ENCODE assay signal across 4 cellular contexts in genomic region chr17:8868092-8868491, GRCh38.
TF ChIP-seq lines count a peak whose summit lies in the region.

No MANE protein-coding gene starts in this region.

TF ChIP-seq in HEK293, 187 proteins besides CTCF, POLR2A, EP300 and RAD21:
- TF ChIP-seq ZNF140 (tag by site-specific recombination; IDR thresholded peaks at IDR 0.05) = no peak
- no peak for TF ChIP-seq ZSCAN23 (tag by site-specific recombination; IDR thresholded peaks at IDR 0.05)
- no peak for TF ChIP-seq ZNF302 (tag by site-specific recombination; IDR thresholded peaks at IDR 0.05; ENCODE audit: low read depth)
- TF ChIP-seq YY2 (tag by site-specific recombination; IDR thresholded peaks at IDR 0.05) = no peak
- TF ChIP-seq ZNF16 (tag by site-specific recombination; IDR thresholded peaks at IDR 0.05; ENCODE audit: low read depth) = peak; percentile 50; the same call in 1 of the 2 replicates
- TF ChIP-seq ZNF239 (tag by site-specific recombination; IDR thresholded peaks at IDR 0.05) = no peak
- TF ChIP-seq, protein P1, sequence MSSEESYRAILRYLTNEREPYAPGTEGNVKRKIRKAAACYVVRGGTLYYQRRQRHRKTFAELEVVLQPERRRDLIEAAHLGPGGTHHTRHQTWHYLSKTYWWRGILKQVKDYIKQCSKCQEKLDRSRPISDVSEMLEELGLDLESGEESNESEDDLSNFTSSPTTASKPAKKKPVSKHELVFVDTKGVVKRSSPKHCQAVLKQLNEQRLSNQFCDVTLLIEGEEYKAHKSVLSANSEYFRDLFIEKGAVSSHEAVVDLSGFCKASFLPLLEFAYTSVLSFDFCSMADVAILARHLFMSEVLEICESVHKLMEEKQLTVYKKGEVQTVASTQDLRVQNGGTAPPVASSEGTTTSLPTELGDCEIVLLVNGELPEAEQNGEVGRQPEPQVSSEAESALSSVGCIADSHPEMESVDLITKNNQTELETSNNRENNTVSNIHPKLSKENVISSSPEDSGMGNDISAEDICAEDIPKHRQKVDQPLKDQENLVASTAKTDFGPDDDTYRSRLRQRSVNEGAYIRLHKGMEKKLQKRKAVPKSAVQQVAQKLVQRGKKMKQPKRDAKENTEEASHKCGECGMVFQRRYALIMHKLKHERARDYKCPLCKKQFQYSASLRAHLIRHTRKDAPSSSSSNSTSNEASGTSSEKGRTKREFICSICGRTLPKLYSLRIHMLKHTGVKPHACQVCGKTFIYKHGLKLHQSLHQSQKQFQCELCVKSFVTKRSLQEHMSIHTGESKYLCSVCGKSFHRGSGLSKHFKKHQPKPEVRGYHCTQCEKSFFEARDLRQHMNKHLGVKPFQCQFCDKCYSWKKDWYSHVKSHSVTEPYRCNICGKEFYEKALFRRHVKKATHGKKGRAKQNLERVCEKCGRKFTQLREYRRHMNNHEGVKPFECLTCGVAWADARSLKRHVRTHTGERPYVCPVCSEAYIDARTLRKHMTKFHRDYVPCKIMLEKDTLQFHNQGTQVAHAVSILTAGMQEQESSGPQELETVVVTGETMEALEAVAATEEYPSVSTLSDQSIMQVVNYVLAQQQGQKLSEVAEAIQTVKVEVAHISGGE (tag by site-specific recombination; conservative IDR thresholded peaks at IDR 0.05; ENCODE audit: low read depth) = no peak

TF ChIP-seq in GM12878, 131 proteins besides CTCF, POLR2A, EP300 and RAD21 (continues in another document):
- TF ChIP-seq HDGF (IDR thresholded peaks at IDR 0.05) = no peak
- no peak for TF ChIP-seq CHD2 (IDR thresholded peaks at IDR 0.05; ENCODE audit: borderline replicate concordance, low read depth, low read length)
- no peak for TF ChIP-seq TCF12 (IDR thresholded peaks at IDR 0.05; ENCODE audit: low read depth, low read length)
- TF ChIP-seq E2F8 (IDR thresholded peaks at IDR 0.05; ENCODE audit: low read depth, partially characterized antibody) = no peak
- no peak for TF ChIP-seq MEF2A (IDR thresholded peaks at IDR 0.05; ENCODE audit: insufficient read depth, low read depth, low read length)
- TF ChIP-seq JUND (IDR thresholded peaks at IDR 0.05; ENCODE audit: low read depth, low read length) = no peak
- TF ChIP-seq, protein P2, sequence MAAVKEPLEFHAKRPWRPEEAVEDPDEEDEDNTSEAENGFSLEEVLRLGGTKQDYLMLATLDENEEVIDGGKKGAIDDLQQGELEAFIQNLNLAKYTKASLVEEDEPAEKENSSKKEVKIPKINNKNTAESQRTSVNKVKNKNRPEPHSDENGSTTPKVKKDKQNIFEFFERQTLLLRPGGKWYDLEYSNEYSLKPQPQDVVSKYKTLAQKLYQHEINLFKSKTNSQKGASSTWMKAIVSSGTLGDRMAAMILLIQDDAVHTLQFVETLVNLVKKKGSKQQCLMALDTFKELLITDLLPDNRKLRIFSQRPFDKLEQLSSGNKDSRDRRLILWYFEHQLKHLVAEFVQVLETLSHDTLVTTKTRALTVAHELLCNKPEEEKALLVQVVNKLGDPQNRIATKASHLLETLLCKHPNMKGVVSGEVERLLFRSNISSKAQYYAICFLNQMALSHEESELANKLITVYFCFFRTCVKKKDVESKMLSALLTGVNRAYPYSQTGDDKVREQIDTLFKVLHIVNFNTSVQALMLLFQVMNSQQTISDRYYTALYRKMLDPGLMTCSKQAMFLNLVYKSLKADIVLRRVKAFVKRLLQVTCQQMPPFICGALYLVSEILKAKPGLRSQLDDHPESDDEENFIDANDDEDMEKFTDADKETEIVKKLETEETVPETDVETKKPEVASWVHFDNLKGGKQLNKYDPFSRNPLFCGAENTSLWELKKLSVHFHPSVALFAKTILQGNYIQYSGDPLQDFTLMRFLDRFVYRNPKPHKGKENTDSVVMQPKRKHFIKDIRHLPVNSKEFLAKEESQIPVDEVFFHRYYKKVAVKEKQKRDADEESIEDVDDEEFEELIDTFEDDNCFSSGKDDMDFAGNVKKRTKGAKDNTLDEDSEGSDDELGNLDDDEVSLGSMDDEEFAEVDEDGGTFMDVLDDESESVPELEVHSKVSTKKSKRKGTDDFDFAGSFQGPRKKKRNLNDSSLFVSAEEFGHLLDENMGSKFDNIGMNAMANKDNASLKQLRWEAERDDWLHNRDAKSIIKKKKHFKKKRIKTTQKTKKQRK (IDR thresholded peaks at IDR 0.05; ENCODE audit: low read depth, low read length) = no peak
- no peak for TF ChIP-seq MYC (IDR thresholded peaks at IDR 0.05; ENCODE audit: insufficient read depth, insufficient read length, insufficient replicate concordance, low read length, severe bottlenecking)
- no peak for TF ChIP-seq CHD4 (IDR thresholded peaks at IDR 0.05)
- no peak for TF ChIP-seq NBN (IDR thresholded peaks at IDR 0.05)
- TF ChIP-seq POLR2AphosphoS5 (IDR thresholded peaks at IDR 0.05; ENCODE audit: low read length) = no peak

TF ChIP-seq in SK-N-SH treated with all-trans-retinoic acid at 6 μM for 48 hours, 23 proteins besides CTCF, POLR2A, EP300 and RAD21:
- no peak for TF ChIP-seq POU6F1 (CRISPR knock-in tag; IDR thresholded peaks at IDR 0.05; ENCODE audit: borderline replicate concordance, low read depth)
- TF ChIP-seq ZC3H10 (CRISPR knock-in tag; IDR thresholded peaks at IDR 0.05) = no peak
- no peak for TF ChIP-seq ZNF565 (CRISPR knock-in tag; conservative IDR thresholded peaks at IDR 0.05; ENCODE audit: low read depth)
- no peak for TF ChIP-seq GLIS3 (CRISPR knock-in tag; IDR thresholded peaks at IDR 0.05)
- no peak for TF ChIP-seq ZFP3 (CRISPR knock-in tag; IDR thresholded peaks at IDR 0.05)
- TF ChIP-seq SNAI2 (CRISPR knock-in tag; IDR thresholded peaks at IDR 0.05) = no peak
- no peak for TF ChIP-seq OSR1 (CRISPR knock-in tag; IDR thresholded peaks at IDR 0.05)
- TF ChIP-seq RARB (CRISPR knock-in tag; IDR thresholded peaks at IDR 0.05) = no peak

TF ChIP-seq in SK-N-SH, 30 proteins besides CTCF, POLR2A, EP300 and RAD21:
- TF ChIP-seq SMC3 (IDR thresholded peaks at IDR 0.05; ENCODE audit: low read depth, low read length) (no peak), FOSL2 (IDR thresholded peaks at IDR 0.05; ENCODE audit: borderline replicate concordance, low read depth) (no peak), FOXJ3 (CRISPR knock-in tag; IDR thresholded peaks at IDR 0.05) (no peak), PBX3 (IDR thresholded peaks at IDR 0.05) (no peak), GABPA (IDR thresholded peaks at IDR 0.05; ENCODE audit: low read depth) (no peak), RXRA (IDR thresholded peaks at IDR 0.05; ENCODE audit: borderline replicate concordance, low read depth) (no peak), CHD2 (IDR thresholded peaks at IDR 0.05; ENCODE audit: low read length, partially characterized antibody) (no peak), MEF2A (IDR thresholded peaks at IDR 0.05; ENCODE audit: borderline replicate concordance, low read depth) (no peak), SIN3A (IDR thresholded peaks at IDR 0.05; ENCODE audit: borderline replicate concordance, low read depth, low read length) (no peak), EZH2phosphoT487 (IDR thresholded peaks at IDR 0.05; ENCODE audit: borderline replicate concordance, low read depth) (no peak), USF1 (IDR thresholded peaks at IDR 0.05; ENCODE audit: borderline replicate concordance, low read depth) (no peak), JUND (IDR thresholded peaks at IDR 0.05) (no peak), NRF1 (IDR thresholded peaks at IDR 0.05; ENCODE audit: low read depth, low read length) (no peak), GATA2 (CRISPR knock-in tag; IDR thresholded peaks at IDR 0.05) (no peak), RFX5 (IDR thresholded peaks at IDR 0.05; ENCODE audit: low read length) (no peak)
- TF ChIP-seq, protein P3, sequence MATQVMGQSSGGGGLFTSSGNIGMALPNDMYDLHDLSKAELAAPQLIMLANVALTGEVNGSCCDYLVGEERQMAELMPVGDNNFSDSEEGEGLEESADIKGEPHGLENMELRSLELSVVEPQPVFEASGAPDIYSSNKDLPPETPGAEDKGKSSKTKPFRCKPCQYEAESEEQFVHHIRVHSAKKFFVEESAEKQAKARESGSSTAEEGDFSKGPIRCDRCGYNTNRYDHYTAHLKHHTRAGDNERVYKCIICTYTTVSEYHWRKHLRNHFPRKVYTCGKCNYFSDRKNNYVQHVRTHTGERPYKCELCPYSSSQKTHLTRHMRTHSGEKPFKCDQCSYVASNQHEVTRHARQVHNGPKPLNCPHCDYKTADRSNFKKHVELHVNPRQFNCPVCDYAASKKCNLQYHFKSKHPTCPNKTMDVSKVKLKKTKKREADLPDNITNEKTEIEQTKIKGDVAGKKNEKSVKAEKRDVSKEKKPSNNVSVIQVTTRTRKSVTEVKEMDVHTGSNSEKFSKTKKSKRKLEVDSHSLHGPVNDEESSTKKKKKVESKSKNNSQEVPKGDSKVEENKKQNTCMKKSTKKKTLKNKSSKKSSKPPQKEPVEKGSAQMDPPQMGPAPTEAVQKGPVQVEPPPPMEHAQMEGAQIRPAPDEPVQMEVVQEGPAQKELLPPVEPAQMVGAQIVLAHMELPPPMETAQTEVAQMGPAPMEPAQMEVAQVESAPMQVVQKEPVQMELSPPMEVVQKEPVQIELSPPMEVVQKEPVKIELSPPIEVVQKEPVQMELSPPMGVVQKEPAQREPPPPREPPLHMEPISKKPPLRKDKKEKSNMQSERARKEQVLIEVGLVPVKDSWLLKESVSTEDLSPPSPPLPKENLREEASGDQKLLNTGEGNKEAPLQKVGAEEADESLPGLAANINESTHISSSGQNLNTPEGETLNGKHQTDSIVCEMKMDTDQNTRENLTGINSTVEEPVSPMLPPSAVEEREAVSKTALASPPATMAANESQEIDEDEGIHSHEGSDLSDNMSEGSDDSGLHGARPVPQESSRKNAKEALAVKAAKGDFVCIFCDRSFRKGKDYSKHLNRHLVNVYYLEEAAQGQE (IDR thresholded peaks at IDR 0.05; ENCODE audit: low read depth, low read length) = no peak
- TF ChIP-seq, protein P4, sequence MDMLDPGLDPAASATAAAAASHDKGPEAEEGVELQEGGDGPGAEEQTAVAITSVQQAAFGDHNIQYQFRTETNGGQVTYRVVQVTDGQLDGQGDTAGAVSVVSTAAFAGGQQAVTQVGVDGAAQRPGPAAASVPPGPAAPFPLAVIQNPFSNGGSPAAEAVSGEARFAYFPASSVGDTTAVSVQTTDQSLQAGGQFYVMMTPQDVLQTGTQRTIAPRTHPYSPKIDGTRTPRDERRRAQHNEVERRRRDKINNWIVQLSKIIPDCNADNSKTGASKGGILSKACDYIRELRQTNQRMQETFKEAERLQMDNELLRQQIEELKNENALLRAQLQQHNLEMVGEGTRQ (IDR thresholded peaks at IDR 0.05; ENCODE audit: borderline replicate concordance, low read depth, low read length) = no peak
